ENCODE assay signal across 30 cellular contexts in the genomic region with DNA sequence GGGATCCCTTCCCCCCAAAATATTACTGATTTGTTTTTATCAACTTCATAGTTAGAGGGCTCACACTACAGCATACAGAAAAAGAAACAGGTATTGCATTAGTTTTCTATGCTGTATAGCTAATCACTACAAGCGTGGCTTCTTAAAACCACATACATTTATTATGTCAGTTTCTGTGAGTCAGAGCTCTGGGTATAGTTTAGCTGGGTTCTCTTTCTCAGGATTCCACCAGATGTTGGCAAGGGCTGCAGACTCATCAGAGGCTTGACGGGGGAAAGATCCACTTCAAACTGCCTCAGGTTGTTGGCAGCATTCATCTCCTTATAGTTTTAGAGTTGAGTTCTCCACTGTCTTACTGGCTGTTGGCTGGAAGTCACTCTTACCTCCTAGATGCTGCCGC.
DNase-seq lines count a peak whose midpoint lies in the region; ATAC-seq and TF ChIP-seq lines count a peak whose summit lies in the region.
"Had no signal": no experiment of that assay in that cellular context is flagged by ENCODE, and none has a peak within 500 bp of the region (broad histone marks: within the 10 kb centered on the region; RNA-seq: fewer than 3 reads in every experiment).

No MANE protein-coding gene starts in this region.

- H3K4me3 ChIP-seq in astrocyte of the spinal cord (ENCODE audit: low read depth, low read length): no peak overlapping the region
- H3K4me3 ChIP-seq: esophagus squamous epithelium, Peyer's patch, psoas muscle, sigmoid colon, SJCRH30 had no signal

- POLR2A ChIA-PET in activated CD4-positive, alpha-beta T cell treated with anti-CD3 and anti-CD28 coated beads for 36 hours (lab: Charles Lee): no interaction called here

- H3K27ac Mint-ChIP-seq in activated CD4-positive, alpha-beta T cell treated with anti-CD3 and anti-CD28 coated beads for 36 hours: no peak overlapping the region
- H3K27ac Mint-ChIP-seq: activated CD8-positive, alpha-beta T cell treated with anti-CD3 and anti-CD28 coated beads for 36 hours; activated naive CD4-positive, alpha-beta T cell treated with anti-CD3 and anti-CD28 coated beads, Interleukin-2, amount 50 U/mL, for 24 hours; activated T-helper 2 cell treated with anti-CD3 and anti-CD28 coated beads, Interferon-gamma antibody, Interleukin-2, Interleukin-4, amounts not matched to agents 10 μg/mL and 5 μg/mL and 100 μg/mL, durations not matched to agents 14 hours and 24 hours and 36 hours; CD14-positive monocyte; dendritic cell treated with granulocyte-macrophage colony-stimulating factor and Interleukin-4, amounts not matched to agents 40 ng/mL and 50 ng/mL, for 4 days; naive thymus-derived CD4-positive, alpha-beta T cell had no signal

- no peak overlapping the region for H3K4me3 Mint-ChIP-seq in activated CD4-positive, alpha-beta T cell treated with anti-CD3 and anti-CD28 coated beads for 36 hours
- H3K4me3 Mint-ChIP-seq: activated CD8-positive, alpha-beta T cell treated with anti-CD3 and anti-CD28 coated beads for 36 hours; activated naive CD4-positive, alpha-beta T cell treated with anti-CD3 and anti-CD28 coated beads, Interleukin-2, amount 50 U/mL, for 24 hours; CD14-positive monocyte; dendritic cell treated with granulocyte-macrophage colony-stimulating factor and Interleukin-4, amounts not matched to agents 40 ng/mL and 50 ng/mL, for 4 days; naive thymus-derived CD4-positive, alpha-beta T cell had no signal

- in situ Hi-C loops in astrocyte of the spinal cord (cut with HindIII; ENCODE audit: low sequenced_read_pairs): no loop called here

- no peak for DNase-seq in activated CD4-positive, alpha-beta T cell treated with anti-CD3 and anti-CD28 coated beads for 36 hours
- DNase-seq in activated CD4-positive, alpha-beta T cell treated with anti-CD3 and anti-CD28 coated beads for 48 hours: no peak
- DNase-seq in OCI-M1 (lab: John Stamatoyannopoulos, UW): peak; percentile 15
- DNase-seq in astrocyte of the spinal cord (ENCODE audit: low read depth, low spot score): peak; percentile 80
- no peak for DNase-seq in GM19240 (ENCODE audit: insufficient read length, low spot score)
- no peak for DNase-seq in DMS79 treated with DMSO at 0.1 percent for 48 hours (lab: John Stamatoyannopoulos, UW)
- DNase-seq: activated CD4-positive, CD25-positive, alpha-beta regulatory T cell treated with anti-CD3 and anti-CD28 coated beads, Interleukin-2, amount 50 U/mL, for 72 hours; activated CD8-positive, alpha-beta T cell treated with anti-CD3 and anti-CD28 coated beads for 36 hours; Calu3; caudate nucleus; esophagus squamous epithelium; H7; KG1; left ventricle myocardium superior; midbrain; naive thymus-derived CD4-positive, alpha-beta T cell; NCI-H1694; NCI-H510A treated with DMSO at 0.1 percent for 48 hours; nucleus accumbens; Peyer's patch; psoas muscle; sigmoid colon; SJCRH30; stimulated activated naive CD4-positive, alpha-beta T cell treated with Interleukin-2 at 50 U/mL for 16 hours had no signal

- H3K4me1 Mint-ChIP-seq in activated CD4-positive, alpha-beta T cell treated with anti-CD3 and anti-CD28 coated beads for 36 hours: no peaks in the 10 kb centered on the region
- H3K4me1 Mint-ChIP-seq: activated naive CD4-positive, alpha-beta T cell treated with anti-CD3 and anti-CD28 coated beads, Interleukin-2, amount 50 U/mL, for 24 hours; CD14-positive monocyte; naive thymus-derived CD4-positive, alpha-beta T cell had no signal

- H3K27me3 Mint-ChIP-seq in activated CD4-positive, alpha-beta T cell treated with anti-CD3 and anti-CD28 coated beads for 36 hours: no peaks in the 10 kb centered on the region
- H3K27me3 Mint-ChIP-seq: activated CD8-positive, alpha-beta T cell treated with anti-CD3 and anti-CD28 coated beads for 36 hours; activated naive CD4-positive, alpha-beta T cell treated with anti-CD3 and anti-CD28 coated beads, Interleukin-2, amount 50 U/mL, for 24 hours; dendritic cell treated with granulocyte-macrophage colony-stimulating factor and Interleukin-4, amounts not matched to agents 40 ng/mL and 50 ng/mL, for 4 days; naive thymus-derived CD4-positive, alpha-beta T cell had no signal

- no peaks in the 10 kb centered on the region for H3K36me3 Mint-ChIP-seq in activated CD4-positive, alpha-beta T cell treated with anti-CD3 and anti-CD28 coated beads for 36 hours (ENCODE audit: low read depth)
- H3K36me3 Mint-ChIP-seq: activated naive CD4-positive, alpha-beta T cell treated with anti-CD3 and anti-CD28 coated beads, Interleukin-2, amount 50 U/mL, for 24 hours; CD14-positive monocyte; naive thymus-derived CD4-positive, alpha-beta T cell had no signal

- CTCF ChIA-PET in activated CD4-positive, alpha-beta T cell treated with anti-CD3 and anti-CD28 coated beads for 36 hours (lab: Charles Lee): no interaction called here

- TF ChIP-seq CTCF in astrocyte of the spinal cord (IDR thresholded peaks at IDR 0.05; ENCODE audit: low read depth, low read length): no peak

- no peaks in the 10 kb centered on the region for H3K9me3 Mint-ChIP-seq in activated CD4-positive, alpha-beta T cell treated with anti-CD3 and anti-CD28 coated beads for 36 hours (ENCODE audit: low read depth)
- H3K9me3 Mint-ChIP-seq: activated naive CD4-positive, alpha-beta T cell treated with anti-CD3 and anti-CD28 coated beads, Interleukin-2, amount 50 U/mL, for 24 hours; activated T-helper 2 cell treated with anti-CD3 and anti-CD28 coated beads, Interferon-gamma antibody, Interleukin-2, Interleukin-4, amounts not matched to agents 10 μg/mL and 5 μg/mL and 100 μg/mL, durations not matched to agents 14 hours and 24 hours and 36 hours; dendritic cell treated with granulocyte-macrophage colony-stimulating factor and Interleukin-4, amounts not matched to agents 40 ng/mL and 50 ng/mL, for 4 days had no signal

- intact Hi-C loops in activated CD4-positive, alpha-beta T cell treated with anti-CD3 and anti-CD28 coated beads for 36 hours (cut with DNase I, micrococcal nuclease): no loop called here

- ATAC-seq in activated CD4-positive, alpha-beta T cell treated with anti-CD3 and anti-CD28 coated beads for 36 hours: peak; percentile 49
- ATAC-seq in HG02870 (IDR thresholded peaks at IDR 0.05; ENCODE audit: unreplicated experiment) (no peak), HG02623 (IDR thresholded peaks at IDR 0.05; ENCODE audit: unreplicated experiment) (no peak)
- ATAC-seq: activated CD8-positive, alpha-beta T cell treated with anti-CD3 and anti-CD28 coated beads for 36 hours; left ventricle myocardium superior; naive thymus-derived CD4-positive, alpha-beta T cell; psoas muscle had no signal

Comparison
In these comparisons a context has a peak if more than half of its experiments do, and no peak if none do; other contexts are left out.
1. DNase-seq: peak in OCI-M1 (single experiment) and astrocyte of the spinal cord (single experiment); none in activated CD4-positive, alpha-beta T cell treated with anti-CD3 and anti-CD28 coated beads for 36 hours (single experiment), activated CD4-positive, alpha-beta T cell treated with anti-CD3 and anti-CD28 coated beads for 48 hours (single experiment), GM19240 (single experiment) and DMS79 treated with DMSO at 0.1 percent for 48 hours (single experiment).